2 cellular contexts compared by ENCODE assay signal in genomic region chr6:108948252-108948651, GRCh38.
TF ChIP-seq lines count a peak whose summit lies in the region.

No MANE protein-coding gene starts in this region.

TF ChIP-seq in SK-N-SH, 30 proteins besides CTCF, POLR2A, EP300 and RAD21 (continued from another document):
- peak; percentile 18; the same call in 1 of the 2 replicates for TF ChIP-seq RCOR1 (IDR thresholded peaks at IDR 0.05; ENCODE audit: low read length)
- TF ChIP-seq TEAD4 (IDR thresholded peaks at IDR 0.05; ENCODE audit: borderline replicate concordance, insufficient read depth): no peak
- no peak for TF ChIP-seq JUND (IDR thresholded peaks at IDR 0.05)

TF ChIP-seq in SK-N-SH treated with all-trans-retinoic acid at 6 μM for 48 hours, 23 proteins besides CTCF, POLR2A, EP300 and RAD21 (continued from another document):
- TF ChIP-seq TSHZ2 (CRISPR knock-in tag; IDR thresholded peaks at IDR 0.05) (no peak), PPARA (CRISPR knock-in tag; IDR thresholded peaks at IDR 0.05; ENCODE audit: borderline replicate concordance) (no peak), BACH2 (CRISPR knock-in tag; IDR thresholded peaks at IDR 0.05; ENCODE audit: borderline replicate concordance) (no peak), GLIS3 (CRISPR knock-in tag; IDR thresholded peaks at IDR 0.05) (no peak), ZFP30 (CRISPR knock-in tag; IDR thresholded peaks at IDR 0.05) (no peak), POU6F1 (CRISPR knock-in tag; IDR thresholded peaks at IDR 0.05; ENCODE audit: borderline replicate concordance, low read depth) (no peak), ZFP3 (CRISPR knock-in tag; IDR thresholded peaks at IDR 0.05) (no peak), OSR1 (CRISPR knock-in tag; IDR thresholded peaks at IDR 0.05) (no peak), ARNTL (CRISPR knock-in tag; IDR thresholded peaks at IDR 0.05; ENCODE audit: borderline replicate concordance, low read depth) (no peak), TCF4 (CRISPR knock-in tag; IDR thresholded peaks at IDR 0.05; ENCODE audit: borderline replicate concordance) (no peak), ZC3H10 (CRISPR knock-in tag; IDR thresholded peaks at IDR 0.05) (no peak)
- TF ChIP-seq, protein P1, sequence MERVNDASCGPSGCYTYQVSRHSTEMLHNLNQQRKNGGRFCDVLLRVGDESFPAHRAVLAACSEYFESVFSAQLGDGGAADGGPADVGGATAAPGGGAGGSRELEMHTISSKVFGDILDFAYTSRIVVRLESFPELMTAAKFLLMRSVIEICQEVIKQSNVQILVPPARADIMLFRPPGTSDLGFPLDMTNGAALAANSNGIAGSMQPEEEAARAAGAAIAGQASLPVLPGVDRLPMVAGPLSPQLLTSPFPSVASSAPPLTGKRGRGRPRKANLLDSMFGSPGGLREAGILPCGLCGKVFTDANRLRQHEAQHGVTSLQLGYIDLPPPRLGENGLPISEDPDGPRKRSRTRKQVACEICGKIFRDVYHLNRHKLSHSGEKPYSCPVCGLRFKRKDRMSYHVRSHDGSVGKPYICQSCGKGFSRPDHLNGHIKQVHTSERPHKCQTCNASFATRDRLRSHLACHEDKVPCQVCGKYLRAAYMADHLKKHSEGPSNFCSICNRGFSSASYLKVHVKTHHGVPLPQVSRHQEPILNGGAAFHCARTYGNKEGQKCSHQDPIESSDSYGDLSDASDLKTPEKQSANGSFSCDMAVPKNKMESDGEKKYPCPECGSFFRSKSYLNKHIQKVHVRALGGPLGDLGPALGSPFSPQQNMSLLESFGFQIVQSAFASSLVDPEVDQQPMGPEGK (CRISPR knock-in tag; IDR thresholded peaks at IDR 0.05; ENCODE audit: borderline replicate concordance): no peak
